Comparison of ENCODE assay signal across 1 cellular context in the genomic region with DNA sequence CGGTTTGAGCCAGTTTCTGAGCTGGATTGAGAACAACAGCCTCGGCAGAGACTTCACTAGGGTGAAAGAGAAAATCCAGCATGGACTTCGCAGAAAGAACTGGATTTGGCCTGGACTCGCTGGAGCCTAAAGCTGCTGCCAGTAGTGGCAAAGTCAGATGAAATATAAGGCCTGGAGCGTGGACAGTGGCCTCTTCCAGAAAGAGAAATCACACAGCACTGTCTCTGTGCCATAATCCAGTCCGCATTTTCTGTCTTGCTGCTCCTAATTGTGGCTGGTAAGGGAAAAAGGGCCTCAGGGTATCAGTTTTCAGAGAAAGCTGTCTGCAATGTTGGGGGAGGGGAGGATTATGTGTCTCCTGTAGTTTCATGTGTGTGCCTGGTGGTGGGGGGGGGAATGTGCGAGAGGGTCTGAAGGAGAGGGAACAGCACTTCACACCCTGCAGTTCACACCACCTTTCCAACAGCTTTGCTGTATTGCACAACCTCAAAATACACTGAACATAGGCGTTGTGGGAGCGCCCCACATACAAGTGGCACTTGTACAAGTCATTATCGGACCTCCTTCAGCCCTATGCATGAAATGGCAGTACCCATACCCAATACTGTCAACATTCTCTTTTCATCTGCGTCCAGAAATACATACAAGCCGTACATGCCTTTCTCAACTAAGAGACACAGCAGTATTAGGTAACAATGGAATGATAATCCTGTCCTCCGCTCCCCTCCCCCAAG.
A peak's percentile ranks its signal among the peaks of the same experiment; 100 is the strongest.
TF ChIP-seq lines count a peak whose summit lies in the region.

No MANE protein-coding gene starts in this region.

TF ChIP-seq in HEK293, 187 proteins besides CTCF, POLR2A, EP300 and RAD21 (continued from another document and continues in another):
- TF ChIP-seq REST (tag by site-specific recombination; IDR thresholded peaks at IDR 0.05) (peak; percentile 89), YY2 (tag by site-specific recombination; IDR thresholded peaks at IDR 0.05) (no peak), ZNF48 (tag by site-specific recombination; IDR thresholded peaks at IDR 0.05) (no peak), ZNF777 (tag by site-specific recombination; IDR thresholded peaks at IDR 0.05; ENCODE audit: borderline replicate concordance) (no peak), ZNF169 (tag by site-specific recombination; IDR thresholded peaks at IDR 0.05) (no peak), ZNF600 (tag by site-specific recombination; IDR thresholded peaks at IDR 0.05) (0 out of 2 replicates have a peak, but pooled peaks have one; percentile 23), KLF8 (tag by site-specific recombination; IDR thresholded peaks at IDR 0.05) (peak; percentile 96), ZNF175 (tag by site-specific recombination; IDR thresholded peaks at IDR 0.05) (no peak), ZNF560 (tag by site-specific recombination; IDR thresholded peaks at IDR 0.05; ENCODE audit: borderline replicate concordance) (no peak), SCRT2 (tag by site-specific recombination; IDR thresholded peaks at IDR 0.05) (peak; percentile 83), GLI4 (tag by site-specific recombination; IDR thresholded peaks at IDR 0.05) (peak; percentile 89; the same call in 1 of the 2 replicates), SETDB1 (IDR thresholded peaks at IDR 0.05; ENCODE audit: insufficient read length, low read length) (peak; percentile 97), ZNF24 (tag by site-specific recombination; IDR thresholded peaks at IDR 0.05) (peak; percentile 90), ZNF580 (tag by site-specific recombination; IDR thresholded peaks at IDR 0.05) (peak; percentile 94), ZBTB7A (tag by site-specific recombination; IDR thresholded peaks at IDR 0.05; ENCODE audit: low read depth) (no peak), FEZF1 (tag by site-specific recombination; IDR thresholded peaks at IDR 0.05) (peak; percentile 84), ZNF391 (tag by site-specific recombination; IDR thresholded peaks at IDR 0.05; ENCODE audit: borderline replicate concordance, low read depth) (peak; percentile 87; the same call in 1 of the 2 replicates), ZSCAN4 (tag by site-specific recombination; IDR thresholded peaks at IDR 0.05) (peak; percentile 93), PRDM2 (tag by site-specific recombination; IDR thresholded peaks at IDR 0.05; ENCODE audit: borderline replicate concordance) (no peak), KLF1 (tag by site-specific recombination; IDR thresholded peaks at IDR 0.05) (no peak), ZNF514 (tag by site-specific recombination; IDR thresholded peaks at IDR 0.05) (no peak), ZNF555 (tag by site-specific recombination; conservative IDR thresholded peaks at IDR 0.05) (no peak), ZNF433 (tag by site-specific recombination; IDR thresholded peaks at IDR 0.05; ENCODE audit: low read depth) (no peak), PRDM4 (tag by site-specific recombination; IDR thresholded peaks at IDR 0.05) (peak; percentile 87), ZNF248 (tag by site-specific recombination; IDR thresholded peaks at IDR 0.05) (no peak), ZFP3 (tag by site-specific recombination; IDR thresholded peaks at IDR 0.05; ENCODE audit: low read depth) (no peak), ZBTB6 (tag by site-specific recombination; IDR thresholded peaks at IDR 0.05) (peak; percentile 88)
- TF ChIP-seq, protein P1, sequence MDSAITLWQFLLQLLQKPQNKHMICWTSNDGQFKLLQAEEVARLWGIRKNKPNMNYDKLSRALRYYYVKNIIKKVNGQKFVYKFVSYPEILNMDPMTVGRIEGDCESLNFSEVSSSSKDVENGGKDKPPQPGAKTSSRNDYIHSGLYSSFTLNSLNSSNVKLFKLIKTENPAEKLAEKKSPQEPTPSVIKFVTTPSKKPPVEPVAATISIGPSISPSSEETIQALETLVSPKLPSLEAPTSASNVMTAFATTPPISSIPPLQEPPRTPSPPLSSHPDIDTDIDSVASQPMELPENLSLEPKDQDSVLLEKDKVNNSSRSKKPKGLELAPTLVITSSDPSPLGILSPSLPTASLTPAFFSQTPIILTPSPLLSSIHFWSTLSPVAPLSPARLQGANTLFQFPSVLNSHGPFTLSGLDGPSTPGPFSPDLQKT (IDR thresholded peaks at IDR 0.05; ENCODE audit: borderline replicate concordance, low read depth, low read length) = no peak
- TF ChIP-seq, protein P2, sequence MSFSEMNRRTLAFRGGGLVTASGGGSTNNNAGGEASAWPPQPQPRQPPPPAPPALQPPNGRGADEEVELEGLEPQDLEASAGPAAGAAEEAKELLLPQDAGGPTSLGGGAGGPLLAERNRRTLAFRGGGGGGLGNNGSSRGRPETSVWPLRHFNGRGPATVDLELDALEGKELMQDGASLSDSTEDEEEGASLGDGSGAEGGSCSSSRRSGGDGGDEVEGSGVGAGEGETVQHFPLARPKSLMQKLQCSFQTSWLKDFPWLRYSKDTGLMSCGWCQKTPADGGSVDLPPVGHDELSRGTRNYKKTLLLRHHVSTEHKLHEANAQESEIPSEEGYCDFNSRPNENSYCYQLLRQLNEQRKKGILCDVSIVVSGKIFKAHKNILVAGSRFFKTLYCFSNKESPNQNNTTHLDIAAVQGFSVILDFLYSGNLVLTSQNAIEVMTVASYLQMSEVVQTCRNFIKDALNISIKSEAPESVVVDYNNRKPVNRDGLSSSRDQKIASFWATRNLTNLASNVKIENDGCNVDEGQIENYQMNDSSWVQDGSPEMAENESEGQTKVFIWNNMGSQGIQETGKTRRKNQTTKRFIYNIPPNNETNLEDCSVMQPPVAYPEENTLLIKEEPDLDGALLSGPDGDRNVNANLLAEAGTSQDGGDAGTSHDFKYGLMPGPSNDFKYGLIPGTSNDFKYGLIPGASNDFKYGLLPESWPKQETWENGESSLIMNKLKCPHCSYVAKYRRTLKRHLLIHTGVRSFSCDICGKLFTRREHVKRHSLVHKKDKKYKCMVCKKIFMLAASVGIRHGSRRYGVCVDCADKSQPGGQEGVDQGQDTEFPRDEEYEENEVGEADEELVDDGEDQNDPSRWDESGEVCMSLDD (tag by site-specific recombination; IDR thresholded peaks at IDR 0.05) = no peak
- TF ChIP-seq, protein P3, sequence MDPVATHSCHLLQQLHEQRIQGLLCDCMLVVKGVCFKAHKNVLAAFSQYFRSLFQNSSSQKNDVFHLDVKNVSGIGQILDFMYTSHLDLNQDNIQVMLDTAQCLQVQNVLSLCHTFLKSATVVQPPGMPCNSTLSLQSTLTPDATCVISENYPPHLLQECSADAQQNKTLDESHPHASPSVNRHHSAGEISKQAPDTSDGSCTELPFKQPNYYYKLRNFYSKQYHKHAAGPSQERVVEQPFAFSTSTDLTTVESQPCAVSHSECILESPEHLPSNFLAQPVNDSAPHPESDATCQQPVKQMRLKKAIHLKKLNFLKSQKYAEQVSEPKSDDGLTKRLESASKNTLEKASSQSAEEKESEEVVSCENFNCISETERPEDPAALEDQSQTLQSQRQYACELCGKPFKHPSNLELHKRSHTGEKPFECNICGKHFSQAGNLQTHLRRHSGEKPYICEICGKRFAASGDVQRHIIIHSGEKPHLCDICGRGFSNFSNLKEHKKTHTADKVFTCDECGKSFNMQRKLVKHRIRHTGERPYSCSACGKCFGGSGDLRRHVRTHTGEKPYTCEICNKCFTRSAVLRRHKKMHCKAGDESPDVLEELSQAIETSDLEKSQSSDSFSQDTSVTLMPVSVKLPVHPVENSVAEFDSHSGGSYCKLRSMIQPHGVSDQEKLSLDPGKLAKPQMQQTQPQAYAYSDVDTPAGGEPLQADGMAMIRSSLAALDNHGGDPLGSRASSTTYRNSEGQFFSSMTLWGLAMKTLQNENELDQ (tag by site-specific recombination; IDR thresholded peaks at IDR 0.05; ENCODE audit: low read depth) = no peak; the same call in none of the 2 replicates
